ENCODE assay signal across 2 cellular contexts in genomic region chr15:89783111-89783860, GRCh38.
TF ChIP-seq lines count a peak whose summit lies in the region.

No MANE protein-coding gene starts in this region.

TF ChIP-seq in K562, 482 proteins besides CTCF, POLR2A, EP300 and RAD21 (continues in another document):
- TF ChIP-seq CBFA2T2 (conservative IDR thresholded peaks at IDR 0.05) (peak; percentile 36), FOSL1 (tag; conservative IDR thresholded peaks at IDR 0.05) (0 out of 2 replicates have a peak, but pooled peaks have one; percentile 10), ZNF282 (CRISPR knock-in tag; IDR thresholded peaks at IDR 0.05) (no peak), XRCC5 (IDR thresholded peaks at IDR 0.05; ENCODE audit: low read depth, low read length) (0 out of 2 replicates have a peak, but pooled peaks have one; percentile 35), ZNF197 (CRISPR knock-in tag; IDR thresholded peaks at IDR 0.05; ENCODE audit: low read depth) (0 out of 2 replicates have a peak, but pooled peaks have one; percentile 46), GABPB1 (CRISPR knock-in tag; IDR thresholded peaks at IDR 0.05) (peak; percentile 12; the same call in 1 of the 2 replicates), SMARCA4 (IDR thresholded peaks at IDR 0.05) (peak; percentile 36; the same call in 1 of the 2 replicates), JUND (IDR thresholded peaks at IDR 0.05; ENCODE audit: borderline replicate concordance, low read depth, low read length) (no peak), JUND (tag; IDR thresholded peaks at IDR 0.05; ENCODE audit: borderline replicate concordance, low read depth, low read length) (peak; percentile 70; the same call in 2 of the 3 replicates), MYNN (IDR thresholded peaks at IDR 0.05) (peak; percentile 70; the same call in 1 of the 2 replicates), MYNN (CRISPR knock-in tag; IDR thresholded peaks at IDR 0.05) (no peak), ZFX (CRISPR knock-in tag; IDR thresholded peaks at IDR 0.05) (peak; percentile 33), L3MBTL2 (IDR thresholded peaks at IDR 0.05) (0 out of 2 replicates have a peak, but pooled peaks have one; percentile 17), ZBTB17 (CRISPR knock-in tag; IDR thresholded peaks at IDR 0.05) (no peak), NR2C1 (IDR thresholded peaks at IDR 0.05) (no peak), NR2C1 (tag; IDR thresholded peaks at IDR 0.05) (0 out of 2 replicates have a peak, but pooled peaks have one; percentile 14), ATF1 (CRISPR knock-in tag; IDR thresholded peaks at IDR 0.05) (no peak), ATF1 (tag; IDR thresholded peaks at IDR 0.05) (peak; percentile 58), ZNF695 (CRISPR knock-in tag; IDR thresholded peaks at IDR 0.05) (0 out of 2 replicates have a peak, but pooled peaks have one; percentile 22), CREM (IDR thresholded peaks at IDR 0.05; ENCODE audit: low read depth) (peak; percentile 61; the same call in 1 of the 2 replicates), FOXJ3 (CRISPR knock-in tag; IDR thresholded peaks at IDR 0.05) (no peak), CREB1 (IDR thresholded peaks at IDR 0.05) (no peak), CREB1 (CRISPR knock-in tag; IDR thresholded peaks at IDR 0.05) (0 out of 2 replicates have a peak, but pooled peaks have one; percentile 15), HNRNPL (IDR thresholded peaks at IDR 0.05; ENCODE audit: low read depth, low read length) (no peak; the same call in 1 of the 2 replicates), PYGO2 (tag; IDR thresholded peaks at IDR 0.05) (no peak), NR4A1 (CRISPR knock-in tag; IDR thresholded peaks at IDR 0.05) (no peak), NR4A1 (tag; IDR thresholded peaks at IDR 0.05) (0 out of 2 replicates have a peak, but pooled peaks have one; percentile 56), SMAD4 (CRISPR knock-in tag; conservative IDR thresholded peaks at IDR 0.05) (peak; percentile 43; the same call in 1 of the 2 replicates), DPF2 (IDR thresholded peaks at IDR 0.05) (peak; percentile 61), ZNF766 (CRISPR knock-in tag; conservative IDR thresholded peaks at IDR 0.05) (0 out of 2 replicates have a peak, but pooled peaks have one; percentile 2), CBFA2T3 (IDR thresholded peaks at IDR 0.05) (peak; percentile 52), ZNF609 (CRISPR knock-in tag; IDR thresholded peaks at IDR 0.05; ENCODE audit: borderline replicate concordance) (no peak), PPARD (CRISPR knock-in tag; IDR thresholded peaks at IDR 0.05) (no peak), CXXC5 (CRISPR knock-in tag; IDR thresholded peaks at IDR 0.05) (peak; percentile 30; the same call in 1 of the 2 replicates)
- TF ChIP-seq, protein P1, sequence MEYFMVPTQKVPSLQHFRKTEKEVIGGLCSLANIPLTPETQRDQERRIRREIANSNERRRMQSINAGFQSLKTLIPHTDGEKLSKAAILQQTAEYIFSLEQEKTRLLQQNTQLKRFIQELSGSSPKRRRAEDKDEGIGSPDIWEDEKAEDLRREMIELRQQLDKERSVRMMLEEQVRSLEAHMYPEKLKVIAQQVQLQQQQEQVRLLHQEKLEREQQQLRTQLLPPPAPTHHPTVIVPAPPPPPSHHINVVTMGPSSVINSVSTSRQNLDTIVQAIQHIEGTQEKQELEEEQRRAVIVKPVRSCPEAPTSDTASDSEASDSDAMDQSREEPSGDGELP (CRISPR knock-in tag; IDR thresholded peaks at IDR 0.05; ENCODE audit: borderline replicate concordance), result peak; percentile 76
- TF ChIP-seq, protein P2, sequence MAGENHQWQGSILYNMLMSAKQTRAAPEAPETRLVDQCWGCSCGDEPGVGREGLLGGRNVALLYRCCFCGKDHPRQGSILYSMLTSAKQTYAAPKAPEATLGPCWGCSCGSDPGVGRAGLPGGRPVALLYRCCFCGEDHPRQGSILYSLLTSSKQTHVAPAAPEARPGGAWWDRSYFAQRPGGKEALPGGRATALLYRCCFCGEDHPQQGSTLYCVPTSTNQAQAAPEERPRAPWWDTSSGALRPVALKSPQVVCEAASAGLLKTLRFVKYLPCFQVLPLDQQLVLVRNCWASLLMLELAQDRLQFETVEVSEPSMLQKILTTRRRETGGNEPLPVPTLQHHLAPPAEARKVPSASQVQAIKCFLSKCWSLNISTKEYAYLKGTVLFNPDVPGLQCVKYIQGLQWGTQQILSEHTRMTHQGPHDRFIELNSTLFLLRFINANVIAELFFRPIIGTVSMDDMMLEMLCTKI (IDR thresholded peaks at IDR 0.05; ENCODE audit: partially characterized antibody), result no peak

TF ChIP-seq in GM12891, 5 proteins besides CTCF, POLR2A, EP300 and RAD21:
- TF ChIP-seq PAX5 (IDR thresholded peaks at IDR 0.05; ENCODE audit: insufficient read depth, low read length, severe bottlenecking), result no peak
